ENCODE assay signal across 17 cellular contexts in the genomic region with DNA sequence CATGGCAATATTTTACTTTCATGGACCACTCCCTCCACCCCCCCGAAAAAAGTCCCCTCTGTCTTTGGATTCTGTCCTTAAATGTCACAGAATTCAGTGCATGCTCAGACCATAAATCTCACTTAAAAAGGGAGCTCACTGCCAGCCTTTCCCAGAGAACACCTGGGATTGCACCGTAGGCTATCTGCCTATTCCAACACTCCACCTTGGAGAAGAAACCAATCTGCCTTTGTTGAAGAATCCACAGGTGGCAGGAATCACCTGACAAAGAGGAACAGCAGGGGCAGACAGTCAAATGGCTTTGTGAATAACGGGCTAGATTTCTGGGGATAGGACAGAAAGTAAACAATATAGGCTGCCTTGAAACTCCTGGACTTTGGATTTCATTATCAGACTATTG.
DNase-seq lines count a peak whose midpoint lies in the region; ATAC-seq, FAIRE-seq and TF ChIP-seq lines count a peak whose summit lies in the region.
"Had no signal": no experiment of that assay in that cellular context is flagged by ENCODE, and none has a peak within 500 bp of the region (broad histone marks: within the 10 kb centered on the region; RNA-seq: fewer than 3 reads in every experiment).

No MANE protein-coding gene starts in this region.

- H3K4me1 ChIP-seq in H1 (replicated peaks in 1 of 4; ENCODE audit: control insufficient read depth in 3 of 4, insufficient read depth in 4 of 4, low read length in 3 of 4): peaks cover 0 to 12% (median 1%) of the 10 kb centered on the region in 4 experiments; a peak in 3 of 7 replicates
- H3K4me1 ChIP-seq: SJSA1 had no signal

- 62% methylated on average over 3 of the region's 3 CpGs; no CpG with 5 or more reads in 1 of the 2 experiments for WGBS in H1 (ENCODE audit: extremely low coverage in 1 of 2, insufficient coverage in 1 of 2, insufficient read length in 1 of 2, insufficient replicate concordance in 2 of 2, low coverage in 1 of 2, low lambda C conversion rate in 2 of 2, missing lambda C conversion rate in 1 of 2), 2 experiments

- no peak overlapping the region for H2BK5ac ChIP-seq in H1 (ENCODE audit: low read depth, low read length)

- peak; percentile 55 for FAIRE-seq in H1 (lab: Jason Lieb, UNC)
- no peak for FAIRE-seq in GM12892 (lab: Jason Lieb, UNC)
- FAIRE-seq: H54 had no signal

- H2BK20ac ChIP-seq in H1 (ENCODE audit: low read length): no peak overlapping the region

- H2BK15ac ChIP-seq in H1 (ENCODE audit: low read length): no peak overlapping the region

- H3K9ac ChIP-seq in H1 (replicated peaks in 1 of 4; ENCODE audit: extremely low read depth in 1 of 4, low read depth in 3 of 4, low read length in 3 of 4): no peak overlapping the region

- H4K8ac ChIP-seq in H1 (ENCODE audit: extremely low read depth, insufficient read depth, low read length): no peak overlapping the region

- no peak overlapping the region for H3K27ac ChIP-seq in H1 (ENCODE audit: low read depth, low read length)
- no peak overlapping the region for H3K27ac ChIP-seq in substantia nigra (ENCODE audit: low read depth, low read length, poor library complexity, severe bottlenecking)
- H3K27ac ChIP-seq: RWPE1, SJSA1 had no signal

- H3K4me2 ChIP-seq in H1 (ENCODE audit: insufficient read depth in 1 of 2, low read depth in 2 of 2, low read length in 2 of 2): peak overlapping the region in 1 of 2 experiments; percentile 40; a peak in 2 of 4 replicates

- no peak overlapping the region for H2AFZ ChIP-seq in H1 (ENCODE audit: low read length)

- TF ChIP-seq EP300 in H1 (IDR thresholded peaks at IDR 0.05; ENCODE audit: borderline replicate concordance in 1 of 2, low read depth in 2 of 2, low read length in 2 of 2): no peak

- H3K23ac ChIP-seq in H1 (ENCODE audit: insufficient read length): no peak overlapping the region

- H4K91ac ChIP-seq in H1 (replicated peaks; ENCODE audit: insufficient read length, low read length): no peak overlapping the region

- H3K23me2 ChIP-seq in H1 (ENCODE audit: low read depth, low read length): no peaks in the 10 kb centered on the region

- POLR2A ChIA-PET in H1 (lab: Charles Lee; ENCODE audit: partially characterized antibody): no interaction called here

- no peak for TF ChIP-seq RAD21 in H1 (IDR thresholded peaks at IDR 0.05 in 1 of 2, conservative IDR thresholded peaks at IDR 0.05 in 1 of 2; ENCODE audit: low read depth in 2 of 2, low read length in 2 of 2)

- peak; percentile 29 for DNase-seq in COLO668 (lab: John Stamatoyannopoulos, UW; ENCODE audit: unreplicated experiment)
- DNase-seq in H7: peak; percentile 37
- DNase-seq in NCI-H345 (lab: John Stamatoyannopoulos, UW): peak; percentile 93
- no peak for DNase-seq in H1 (ENCODE audit: low read depth in 1 of 2, low spot score in 2 of 2)
- DNase-seq in GM12892 (ENCODE audit: insufficient read length): no peak
- DNase-seq in substantia nigra (lab: John Stamatoyannopoulos, UW): no peak
- DNase-seq: ACHN; CD4-positive, CD25-positive, alpha-beta regulatory T cell; NCI-H1694 treated with DMSO at 0.1 percent for 48 hours; NCI-H446 treated with DMSO at 0.1 percent for 48 hours; NK-92 treated with Interleukin-12 subunit alpha and Interleukin-12 subunit beta, amount 100 ng/mL, for 24 hours; OCI-M1 had no signal

- no peak overlapping the region for H3K56ac ChIP-seq in H1 (replicated peaks; ENCODE audit: insufficient read length, low read depth, low read length)

- no peak for TF ChIP-seq CTCF in H1 (IDR thresholded peaks at IDR 0.05; ENCODE audit: control extremely low read depth in 1 of 3, insufficient read depth in 1 of 3, low read depth in 1 of 3, low read length in 3 of 3)

- H3K18ac ChIP-seq in H1 (ENCODE audit: extremely low read depth, low read length): no peak overlapping the region

- no peaks in the 10 kb centered on the region for H3K79me2 ChIP-seq in H1 (ENCODE audit: control insufficient read depth in 1 of 2, insufficient read depth in 2 of 2, low read length in 2 of 2)

- ATAC-seq in GM21529 (IDR thresholded peaks at IDR 0.05; ENCODE audit: unreplicated experiment): no peak
- no peak for ATAC-seq in GM18868 (IDR thresholded peaks at IDR 0.05; ENCODE audit: unreplicated experiment)

- no peak overlapping the region for H2AK5ac ChIP-seq in H1 (ENCODE audit: low read depth, low read length)

- no peak overlapping the region for H4K5ac ChIP-seq in H1 (ENCODE audit: insufficient read length, low read depth, low read length)

- no peak overlapping the region for H3K14ac ChIP-seq in H1 (ENCODE audit: insufficient read length)

- H4K20me1 ChIP-seq in H1 (replicated peaks in 1 of 2; ENCODE audit: control insufficient read depth in 1 of 2, insufficient read depth in 2 of 2, low read length in 2 of 2): no peaks in the 10 kb centered on the region

- no peak for TF ChIP-seq POLR2A in H1 (IDR thresholded peaks at IDR 0.05; ENCODE audit: control extremely low read depth in 1 of 2, low read depth in 2 of 2, low read length in 2 of 2)
- TF ChIP-seq POLR2A in GM12892 (IDR thresholded peaks at IDR 0.05; ENCODE audit: low read depth, low read length): no peak

- H3K79me1 ChIP-seq in H1 (ENCODE audit: low read depth, low read length): no peaks in the 10 kb centered on the region

- H2BK12ac ChIP-seq in H1 (ENCODE audit: low read depth, low read length): no peak overlapping the region

- H3K36me3 ChIP-seq in H7 (replicated peaks; ENCODE audit: control insufficient read depth, insufficient read depth, low read length): no peaks in the 10 kb centered on the region
- H3K36me3 ChIP-seq in H1 (ENCODE audit: control insufficient read depth in 2 of 4, insufficient read depth in 4 of 4, low read length in 3 of 4): no peaks in the 10 kb centered on the region
- H3K36me3 ChIP-seq: SJSA1 had no signal

- no peak overlapping the region for H2BK120ac ChIP-seq in H1 (replicated peaks; ENCODE audit: low read depth, low read length)

- no peak overlapping the region for H3K4me3 ChIP-seq in H7 (ENCODE audit: insufficient read depth, low read depth, low read length)
- H3K4me3 ChIP-seq in H1 (ENCODE audit: extremely low read depth in 1 of 4, insufficient read depth in 2 of 4, low read depth in 3 of 4, low read length in 4 of 4): no peak overlapping the region
- H3K4me3 ChIP-seq: SJSA1 had no signal

- H3K4ac ChIP-seq in H1 (replicated peaks; ENCODE audit: insufficient read length, low read depth, low read length): no peak overlapping the region

- CTCF ChIA-PET in H1 (lab: Charles Lee; ENCODE audit: partially characterized antibody): interaction anchor here (1.6 kb wide), 1 partner anchor 30 kb away, joined by 3 read pairs; no protein-coding TSS in a partner anchor

- H3K27me3 ChIP-seq in H7 (ENCODE audit: control insufficient read depth, insufficient read depth, low read length): no peaks in the 10 kb centered on the region
- no peaks in the 10 kb centered on the region for H3K27me3 ChIP-seq in H1 (replicated peaks in 1 of 4; ENCODE audit: control insufficient read depth in 3 of 4, extremely low read depth in 1 of 4, insufficient read depth in 3 of 4, low read length in 3 of 4)
- H3K27me3 ChIP-seq: SJSA1 had no signal

- H3K9me3 ChIP-seq in H1 (ENCODE audit: insufficient read depth in 2 of 2, low read depth in 1 of 2, low read length in 1 of 2): no peaks in the 10 kb centered on the region
- H3K9me3 ChIP-seq: SJSA1 had no signal

TF ChIP-seq in H1, 55 proteins besides CTCF, POLR2A, EP300 and RAD21:
- no peak for TF ChIP-seq EGR1 (IDR thresholded peaks at IDR 0.05; ENCODE audit: borderline replicate concordance, low read depth, low read length)
- TF ChIP-seq TCF12 (IDR thresholded peaks at IDR 0.05; ENCODE audit: low read depth, low read length): 0 out of 2 replicates have a peak, but pooled peaks have one; percentile 22
- no peak for TF ChIP-seq SP4 (IDR thresholded peaks at IDR 0.05; ENCODE audit: low read length)
- 0 out of 4 replicates have a peak, but pooled peaks of 1 of the 2 experiments have one; percentile 45 for TF ChIP-seq HDAC2 (IDR thresholded peaks at IDR 0.05; ENCODE audit: borderline replicate concordance in 1 of 2, low read depth in 2 of 2, low read length in 2 of 2)
- no peak for TF ChIP-seq RNF2 (IDR thresholded peaks at IDR 0.05; ENCODE audit: borderline replicate concordance, low read depth, low read length, missing control alignments, poor library complexity, severe bottlenecking)

Comparison
In these comparisons a context has a peak if more than half of its experiments do, and no peak if none do; other contexts are left out.
1. DNase-seq: peak in COLO668 (single experiment), H7 (single experiment) and NCI-H345 (single experiment); none in H1 (0 of 2), GM12892 (single experiment) and substantia nigra (0 of 49).